Comparison of ENCODE assay signal across 1 cellular context in the genomic region with DNA sequence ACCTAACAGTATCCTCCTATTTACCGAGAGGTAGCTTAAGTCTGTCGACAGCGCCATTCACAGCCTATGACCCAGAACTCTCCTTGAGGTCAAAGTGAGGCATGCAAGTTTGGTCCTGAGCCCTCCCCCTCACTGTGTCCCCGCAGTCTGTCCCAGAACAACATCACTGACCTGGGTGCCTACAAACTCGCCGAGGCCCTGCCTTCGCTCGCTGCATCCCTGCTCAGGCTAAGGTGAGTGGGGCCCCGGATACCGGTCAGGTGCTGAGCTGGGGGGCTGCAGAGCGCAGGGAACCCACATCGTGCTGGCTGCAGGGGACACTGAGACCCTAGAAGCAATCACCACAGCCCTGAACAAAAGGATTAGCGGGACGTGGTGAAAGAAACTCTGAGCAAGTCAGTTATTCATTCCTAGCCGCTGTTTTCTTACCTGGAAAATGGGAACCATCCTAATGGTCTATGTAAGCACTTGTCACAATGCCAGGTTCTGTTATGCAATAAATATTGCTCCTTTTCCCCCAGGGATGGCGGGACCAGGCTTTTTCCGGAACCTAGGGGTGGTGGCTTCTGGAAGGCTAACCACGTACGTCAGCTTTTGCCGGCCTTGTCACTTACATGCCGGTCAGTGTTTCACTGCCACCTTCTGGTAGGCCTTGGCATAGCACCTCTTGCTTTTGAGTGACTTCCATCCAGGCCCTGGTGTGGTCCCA.
A peak's percentile ranks its signal among the peaks of the same experiment; 100 is the strongest.
TF ChIP-seq lines count a peak whose summit lies in the region.

No MANE protein-coding gene starts in this region.

TF ChIP-seq in HepG2, 621 proteins besides CTCF, POLR2A, EP300 and RAD21 (continued from another document and continues in another):
- TF ChIP-seq, protein P1, sequence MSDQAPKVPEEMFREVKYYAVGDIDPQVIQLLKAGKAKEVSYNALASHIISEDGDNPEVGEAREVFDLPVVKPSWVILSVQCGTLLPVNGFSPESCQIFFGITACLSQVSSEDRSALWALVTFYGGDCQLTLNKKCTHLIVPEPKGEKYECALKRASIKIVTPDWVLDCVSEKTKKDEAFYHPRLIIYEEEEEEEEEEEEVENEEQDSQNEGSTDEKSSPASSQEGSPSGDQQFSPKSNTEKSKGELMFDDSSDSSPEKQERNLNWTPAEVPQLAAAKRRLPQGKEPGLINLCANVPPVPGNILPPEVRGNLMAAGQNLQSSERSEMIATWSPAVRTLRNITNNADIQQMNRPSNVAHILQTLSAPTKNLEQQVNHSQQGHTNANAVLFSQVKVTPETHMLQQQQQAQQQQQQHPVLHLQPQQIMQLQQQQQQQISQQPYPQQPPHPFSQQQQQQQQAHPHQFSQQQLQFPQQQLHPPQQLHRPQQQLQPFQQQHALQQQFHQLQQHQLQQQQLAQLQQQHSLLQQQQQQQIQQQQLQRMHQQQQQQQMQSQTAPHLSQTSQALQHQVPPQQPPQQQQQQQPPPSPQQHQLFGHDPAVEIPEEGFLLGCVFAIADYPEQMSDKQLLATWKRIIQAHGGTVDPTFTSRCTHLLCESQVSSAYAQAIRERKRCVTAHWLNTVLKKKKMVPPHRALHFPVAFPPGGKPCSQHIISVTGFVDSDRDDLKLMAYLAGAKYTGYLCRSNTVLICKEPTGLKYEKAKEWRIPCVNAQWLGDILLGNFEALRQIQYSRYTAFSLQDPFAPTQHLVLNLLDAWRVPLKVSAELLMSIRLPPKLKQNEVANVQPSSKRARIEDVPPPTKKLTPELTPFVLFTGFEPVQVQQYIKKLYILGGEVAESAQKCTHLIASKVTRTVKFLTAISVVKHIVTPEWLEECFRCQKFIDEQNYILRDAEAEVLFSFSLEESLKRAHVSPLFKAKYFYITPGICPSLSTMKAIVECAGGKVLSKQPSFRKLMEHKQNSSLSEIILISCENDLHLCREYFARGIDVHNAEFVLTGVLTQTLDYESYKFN (CRISPR knock-in tag; conservative IDR thresholded peaks at IDR 0.05): no peak
- TF ChIP-seq TSC22D2 (CRISPR knock-in tag; IDR thresholded peaks at IDR 0.05; ENCODE audit: borderline replicate concordance): 0 out of 2 replicates have a peak, but pooled peaks have one; percentile 47
- 0 out of 2 replicates have a peak, but pooled peaks have one; percentile 59 for TF ChIP-seq ZNF572 (CRISPR knock-in tag; IDR thresholded peaks at IDR 0.05)
- no peak for TF ChIP-seq PLRG1 (conservative IDR thresholded peaks at IDR 0.05)
- no peak for TF ChIP-seq ZNF160 (CRISPR knock-in tag; IDR thresholded peaks at IDR 0.05)
- no peak for TF ChIP-seq YEATS4 (CRISPR knock-in tag; IDR thresholded peaks at IDR 0.05; ENCODE audit: borderline replicate concordance)
- TF ChIP-seq ATF1 (CRISPR knock-in tag; IDR thresholded peaks at IDR 0.05): no peak
- peak; percentile 68 for TF ChIP-seq HDAC1 (CRISPR knock-in tag; IDR thresholded peaks at IDR 0.05)
- no peak for TF ChIP-seq ZNF570 (CRISPR knock-in tag; IDR thresholded peaks at IDR 0.05; ENCODE audit: borderline replicate concordance)
- peak; percentile 70; the same call in 1 of the 2 replicates for TF ChIP-seq MIXL1 (CRISPR knock-in tag; IDR thresholded peaks at IDR 0.05)
- no peak for TF ChIP-seq ZNF670 (CRISPR knock-in tag; IDR thresholded peaks at IDR 0.05; ENCODE audit: borderline replicate concordance)
- no peak for TF ChIP-seq ZNF761 (CRISPR knock-in tag; conservative IDR thresholded peaks at IDR 0.05)
- TF ChIP-seq SP1 (IDR thresholded peaks at IDR 0.05): no peak
- TF ChIP-seq SP1 (CRISPR knock-in tag; IDR thresholded peaks at IDR 0.05): no peak; the same call in 1 of the 2 replicates
- no peak for TF ChIP-seq MBNL3 (CRISPR knock-in tag; conservative IDR thresholded peaks at IDR 0.05)
- no peak for TF ChIP-seq HNRNPH1 (optimal IDR thresholded peaks at IDR 0.05; ENCODE audit: low read depth, low read length)
- TF ChIP-seq ZNF121 (CRISPR knock-in tag; IDR thresholded peaks at IDR 0.05): no peak
- peak; percentile 68 for TF ChIP-seq ZNF883 (CRISPR knock-in tag; IDR thresholded peaks at IDR 0.05; ENCODE audit: not compliant biosample characterization)
- TF ChIP-seq SUZ12 (IDR thresholded peaks at IDR 0.05; ENCODE audit: low read depth, low read length): no peak
- TF ChIP-seq, protein P2, sequence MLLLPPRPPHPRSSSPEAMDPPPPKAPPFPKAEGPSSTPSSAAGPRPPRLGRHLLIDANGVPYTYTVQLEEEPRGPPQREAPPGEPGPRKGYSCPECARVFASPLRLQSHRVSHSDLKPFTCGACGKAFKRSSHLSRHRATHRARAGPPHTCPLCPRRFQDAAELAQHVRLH (CRISPR knock-in tag; IDR thresholded peaks at IDR 0.05; ENCODE audit: borderline replicate concordance, low read depth): peak; percentile 77
- no peak for TF ChIP-seq ZNF792 (CRISPR knock-in tag; IDR thresholded peaks at IDR 0.05)
- peak; percentile 52; the same call in 1 of the 2 replicates for TF ChIP-seq ZSCAN25 (CRISPR knock-in tag; IDR thresholded peaks at IDR 0.05)
- TF ChIP-seq, protein P3, sequence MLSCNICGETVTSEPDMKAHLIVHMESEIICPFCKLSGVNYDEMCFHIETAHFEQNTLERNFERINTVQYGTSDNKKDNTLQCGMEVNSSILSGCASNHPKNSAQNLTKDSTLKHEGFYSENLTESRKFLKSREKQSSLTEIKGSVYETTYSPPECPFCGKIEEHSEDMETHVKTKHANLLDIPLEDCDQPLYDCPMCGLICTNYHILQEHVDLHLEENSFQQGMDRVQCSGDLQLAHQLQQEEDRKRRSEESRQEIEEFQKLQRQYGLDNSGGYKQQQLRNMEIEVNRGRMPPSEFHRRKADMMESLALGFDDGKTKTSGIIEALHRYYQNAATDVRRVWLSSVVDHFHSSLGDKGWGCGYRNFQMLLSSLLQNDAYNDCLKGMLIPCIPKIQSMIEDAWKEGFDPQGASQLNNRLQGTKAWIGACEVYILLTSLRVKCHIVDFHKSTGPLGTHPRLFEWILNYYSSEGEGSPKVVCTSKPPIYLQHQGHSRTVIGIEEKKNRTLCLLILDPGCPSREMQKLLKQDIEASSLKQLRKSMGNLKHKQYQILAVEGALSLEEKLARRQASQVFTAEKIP (CRISPR knock-in tag; IDR thresholded peaks at IDR 0.05; ENCODE audit: borderline replicate concordance): no peak
- TF ChIP-seq, protein P4, sequence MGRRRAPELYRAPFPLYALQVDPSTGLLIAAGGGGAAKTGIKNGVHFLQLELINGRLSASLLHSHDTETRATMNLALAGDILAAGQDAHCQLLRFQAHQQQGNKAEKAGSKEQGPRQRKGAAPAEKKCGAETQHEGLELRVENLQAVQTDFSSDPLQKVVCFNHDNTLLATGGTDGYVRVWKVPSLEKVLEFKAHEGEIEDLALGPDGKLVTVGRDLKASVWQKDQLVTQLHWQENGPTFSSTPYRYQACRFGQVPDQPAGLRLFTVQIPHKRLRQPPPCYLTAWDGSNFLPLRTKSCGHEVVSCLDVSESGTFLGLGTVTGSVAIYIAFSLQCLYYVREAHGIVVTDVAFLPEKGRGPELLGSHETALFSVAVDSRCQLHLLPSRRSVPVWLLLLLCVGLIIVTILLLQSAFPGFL (CRISPR knock-in tag; IDR thresholded peaks at IDR 0.05): no peak
- TF ChIP-seq, protein P5, sequence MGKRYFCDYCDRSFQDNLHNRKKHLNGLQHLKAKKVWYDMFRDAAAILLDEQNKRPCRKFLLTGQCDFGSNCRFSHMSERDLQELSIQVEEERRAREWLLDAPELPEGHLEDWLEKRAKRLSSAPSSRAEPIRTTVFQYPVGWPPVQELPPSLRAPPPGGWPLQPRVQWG (CRISPR knock-in tag; IDR thresholded peaks at IDR 0.05; ENCODE audit: borderline replicate concordance, low read depth): no peak
- TF ChIP-seq RFXANK (CRISPR knock-in tag; IDR thresholded peaks at IDR 0.05): 0 out of 2 replicates have a peak, but pooled peaks have one; percentile 83
- no peak for TF ChIP-seq ZNF138 (CRISPR knock-in tag; IDR thresholded peaks at IDR 0.05; ENCODE audit: low read depth)
- no peak for TF ChIP-seq MAZ (IDR thresholded peaks at IDR 0.05; ENCODE audit: borderline replicate concordance, low read depth, low read length)
- no peak for TF ChIP-seq MAZ (CRISPR knock-in tag; IDR thresholded peaks at IDR 0.05; ENCODE audit: low read depth)
- TF ChIP-seq ZNF766 (CRISPR knock-in tag; IDR thresholded peaks at IDR 0.05; ENCODE audit: borderline replicate concordance): no peak
- TF ChIP-seq, protein P6, sequence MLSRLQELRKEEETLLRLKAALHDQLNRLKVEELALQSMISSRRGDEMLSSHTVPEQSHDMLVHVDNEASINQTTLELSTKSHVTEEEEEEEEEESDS (CRISPR knock-in tag; IDR thresholded peaks at IDR 0.05; ENCODE audit: borderline replicate concordance): no peak
- TF ChIP-seq ZNF674 (CRISPR knock-in tag; IDR thresholded peaks at IDR 0.05; ENCODE audit: low read depth): no peak
- TF ChIP-seq, protein P7, sequence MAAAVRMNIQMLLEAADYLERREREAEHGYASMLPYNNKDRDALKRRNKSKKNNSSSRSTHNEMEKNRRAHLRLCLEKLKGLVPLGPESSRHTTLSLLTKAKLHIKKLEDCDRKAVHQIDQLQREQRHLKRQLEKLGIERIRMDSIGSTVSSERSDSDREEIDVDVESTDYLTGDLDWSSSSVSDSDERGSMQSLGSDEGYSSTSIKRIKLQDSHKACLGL (CRISPR knock-in tag; IDR thresholded peaks at IDR 0.05): no peak
- no peak for TF ChIP-seq HNF4G (IDR thresholded peaks at IDR 0.05; ENCODE audit: borderline replicate concordance, low read depth, low read length)
- no peak for TF ChIP-seq HNF4G (CRISPR knock-in tag; IDR thresholded peaks at IDR 0.05; ENCODE audit: borderline replicate concordance, low read depth)
- TF ChIP-seq ZFP36L2 (CRISPR knock-in tag; IDR thresholded peaks at IDR 0.05): no peak
- TF ChIP-seq, protein P8, sequence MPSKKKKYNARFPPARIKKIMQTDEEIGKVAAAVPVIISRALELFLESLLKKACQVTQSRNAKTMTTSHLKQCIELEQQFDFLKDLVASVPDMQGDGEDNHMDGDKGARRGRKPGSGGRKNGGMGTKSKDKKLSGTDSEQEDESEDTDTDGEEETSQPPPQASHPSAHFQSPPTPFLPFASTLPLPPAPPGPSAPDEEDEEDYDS (CRISPR knock-in tag; IDR thresholded peaks at IDR 0.05): no peak; the same call in 1 of the 2 replicates
- peak; percentile 16; the same call in 1 of the 2 replicates for TF ChIP-seq PHF8 (CRISPR knock-in tag; IDR thresholded peaks at IDR 0.05)
- TF ChIP-seq HOXA5 (CRISPR knock-in tag; IDR thresholded peaks at IDR 0.05): peak; percentile 53
- no peak for TF ChIP-seq JDP2 (CRISPR knock-in tag; IDR thresholded peaks at IDR 0.05; ENCODE audit: borderline replicate concordance)
- TF ChIP-seq, protein P9, sequence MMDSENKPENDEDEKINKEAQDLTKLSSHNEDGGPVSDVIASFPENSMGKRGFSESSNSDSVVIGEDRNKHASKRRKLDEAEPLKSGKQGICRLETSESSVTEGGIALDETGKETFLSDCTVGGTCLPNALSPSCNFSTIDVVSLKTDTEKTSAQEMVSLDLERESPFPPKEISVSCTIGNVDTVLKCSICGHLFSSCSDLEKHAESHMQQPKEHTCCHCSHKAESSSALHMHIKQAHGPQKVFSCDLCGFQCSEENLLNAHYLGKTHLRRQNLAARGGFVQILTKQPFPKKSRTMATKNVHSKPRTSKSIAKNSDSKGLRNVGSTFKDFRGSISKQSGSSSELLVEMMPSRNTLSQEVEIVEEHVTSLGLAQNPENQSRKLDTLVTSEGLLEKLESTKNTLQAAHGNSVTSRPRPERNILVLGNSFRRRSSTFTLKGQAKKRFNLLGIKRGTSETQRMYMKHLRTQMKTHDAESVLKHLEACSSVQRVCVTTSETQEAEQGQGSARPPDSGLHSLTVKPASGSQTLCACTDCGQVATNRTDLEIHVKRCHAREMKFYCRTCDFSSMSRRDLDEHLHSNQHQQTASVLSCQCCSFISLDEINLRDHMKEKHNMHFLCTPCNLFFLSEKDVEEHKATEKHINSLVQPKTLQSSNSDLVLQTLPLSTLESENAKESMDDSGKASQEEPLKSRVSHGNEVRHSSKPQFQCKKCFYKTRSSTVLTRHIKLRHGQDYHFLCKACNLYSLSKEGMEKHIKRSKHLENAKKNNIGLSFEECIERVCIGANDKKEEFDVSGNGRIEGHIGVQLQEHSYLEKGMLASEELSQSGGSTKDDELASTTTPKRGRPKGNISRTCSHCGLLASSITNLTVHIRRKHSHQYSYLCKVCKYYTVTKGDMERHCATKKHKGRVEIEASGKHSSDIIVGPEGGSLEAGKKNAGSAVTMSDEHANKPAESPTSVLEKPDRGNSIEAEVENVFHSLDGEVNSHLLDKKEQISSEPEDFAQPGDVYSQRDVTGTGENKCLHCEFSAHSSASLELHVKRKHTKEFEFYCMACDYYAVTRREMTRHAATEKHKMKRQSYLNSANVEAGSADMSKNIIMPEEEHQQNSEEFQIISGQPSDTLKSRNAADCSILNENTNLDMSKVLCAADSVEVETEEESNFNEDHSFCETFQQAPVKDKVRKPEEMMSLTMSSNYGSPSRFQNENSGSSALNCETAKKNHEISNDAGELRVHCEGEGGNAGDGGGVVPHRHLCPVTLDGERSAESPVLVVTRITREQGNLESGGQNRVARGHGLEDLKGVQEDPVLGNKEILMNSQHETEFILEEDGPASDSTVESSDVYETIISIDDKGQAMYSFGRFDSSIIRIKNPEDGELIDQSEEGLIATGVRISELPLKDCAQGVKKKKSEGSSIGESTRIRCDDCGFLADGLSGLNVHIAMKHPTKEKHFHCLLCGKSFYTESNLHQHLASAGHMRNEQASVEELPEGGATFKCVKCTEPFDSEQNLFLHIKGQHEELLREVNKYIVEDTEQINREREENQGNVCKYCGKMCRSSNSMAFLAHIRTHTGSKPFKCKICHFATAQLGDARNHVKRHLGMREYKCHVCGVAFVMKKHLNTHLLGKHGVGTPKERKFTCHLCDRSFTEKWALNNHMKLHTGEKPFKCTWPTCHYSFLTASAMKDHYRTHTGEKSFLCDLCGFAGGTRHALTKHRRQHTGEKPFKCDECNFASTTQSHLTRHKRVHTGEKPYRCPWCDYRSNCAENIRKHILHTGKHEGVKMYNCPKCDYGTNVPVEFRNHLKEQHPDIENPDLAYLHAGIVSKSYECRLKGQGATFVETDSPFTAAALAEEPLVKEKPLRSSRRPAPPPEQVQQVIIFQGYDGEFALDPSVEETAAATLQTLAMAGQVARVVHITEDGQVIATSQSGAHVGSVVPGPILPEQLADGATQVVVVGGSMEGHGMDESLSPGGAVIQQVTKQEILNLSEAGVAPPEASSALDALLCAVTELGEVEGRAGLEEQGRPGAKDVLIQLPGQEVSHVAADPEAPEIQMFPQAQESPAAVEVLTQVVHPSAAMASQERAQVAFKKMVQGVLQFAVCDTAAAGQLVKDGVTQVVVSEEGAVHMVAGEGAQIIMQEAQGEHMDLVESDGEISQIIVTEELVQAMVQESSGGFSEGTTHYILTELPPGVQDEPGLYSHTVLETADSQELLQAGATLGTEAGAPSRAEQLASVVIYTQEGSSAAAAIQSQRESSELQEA (CRISPR knock-in tag; IDR thresholded peaks at IDR 0.05; ENCODE audit: not compliant biosample characterization): no peak
- no peak for TF ChIP-seq GABPA (IDR thresholded peaks at IDR 0.05; ENCODE audit: low read depth, low read length)
- TF ChIP-seq GABPA (CRISPR knock-in tag; IDR thresholded peaks at IDR 0.05; ENCODE audit: low read depth): peak; percentile 29; the same call in 1 of the 2 replicates
- TF ChIP-seq RBFOX2 (IDR thresholded peaks at IDR 0.05; ENCODE audit: low read depth, low read length): no peak
- no peak for TF ChIP-seq ZNF562 (CRISPR knock-in tag; IDR thresholded peaks at IDR 0.05; ENCODE audit: borderline replicate concordance)
- TF ChIP-seq, protein P10, sequence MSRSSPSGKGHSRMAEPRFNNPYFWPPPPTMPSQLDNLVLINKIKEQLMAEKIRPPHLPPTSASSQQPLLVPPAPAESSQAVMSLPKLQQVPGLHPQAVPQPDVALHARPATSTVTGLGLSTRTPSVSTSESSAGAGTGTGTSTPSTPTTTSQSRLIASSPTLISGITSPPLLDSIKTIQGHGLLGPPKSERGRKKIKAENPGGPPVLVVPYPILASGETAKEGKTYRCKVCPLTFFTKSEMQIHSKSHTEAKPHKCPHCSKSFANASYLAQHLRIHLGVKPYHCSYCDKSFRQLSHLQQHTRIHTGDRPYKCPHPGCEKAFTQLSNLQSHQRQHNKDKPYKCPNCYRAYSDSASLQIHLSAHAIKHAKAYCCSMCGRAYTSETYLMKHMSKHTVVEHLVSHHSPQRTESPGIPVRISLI (CRISPR knock-in tag; IDR thresholded peaks at IDR 0.05; ENCODE audit: borderline replicate concordance): 0 out of 2 replicates have a peak, but pooled peaks have one; percentile 28
